In the genomic region with DNA sequence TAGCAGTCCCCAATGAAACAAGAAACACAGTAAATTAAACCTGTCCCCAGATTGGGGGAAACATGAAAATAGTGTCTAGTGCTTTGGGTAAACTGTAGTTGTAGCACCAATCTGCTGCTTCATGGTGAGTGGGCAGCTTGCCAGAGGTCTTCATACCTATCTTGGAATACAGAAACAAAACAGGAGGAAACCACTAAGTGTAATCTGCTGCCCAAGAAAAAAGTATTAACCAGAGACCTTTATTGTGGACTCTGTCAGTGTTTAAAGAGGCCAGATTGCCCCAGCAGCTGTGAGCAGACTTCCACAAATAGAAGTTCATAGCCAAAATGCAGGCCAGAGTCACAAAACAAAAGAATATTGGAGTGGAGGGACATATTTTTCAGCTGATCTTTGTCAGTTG, we compare ENCODE assay signal across 11 cellular contexts. TPM values are rescaled to one million over a fixed set of nuclear protein-coding genes. Genes with fewer than 3 reads are reported as not detected.
DNase-seq lines count a peak whose midpoint lies in the region; ATAC-seq and TF ChIP-seq lines count a peak whose summit lies in the region.
"Had no signal": no experiment of that assay in that cellular context is flagged by ENCODE, and none has a peak within 500 bp of the region (broad histone marks: within the 10 kb centered on the region; RNA-seq: fewer than 3 reads in every experiment).

No MANE protein-coding gene starts in this region.

- peaks cover 40% of the 10 kb centered on the region for H3K79me2 ChIP-seq in mammary epithelial cell (ENCODE audit: insufficient read depth, low read length)

- no peaks in the 10 kb centered on the region for H3K9me3 Mint-ChIP-seq in MCF 10A (ENCODE audit: unreplicated experiment)
- H3K9me3 Mint-ChIP-seq: activated T-helper 1 cell treated with anti-CD3 and anti-CD28 coated beads, Interleukin-12 subunit alpha, Interleukin-12 subunit beta, Interleukin-2, Interleukin-4 antibody, amounts not matched to agents 30 ng/mL and 10 ng/mL and 1 ng/mL, durations not matched to agents 14 hours and 24 hours and 36 hours; nephron progenitor cell had no signal

- TF ChIP-seq CTCF in MCF 10A (IDR thresholded peaks at IDR 0.05; ENCODE audit: unreplicated experiment) (no peak), mammary epithelial cell (conservative IDR thresholded peaks at IDR 0.05 in 1 of 2, IDR thresholded peaks at IDR 0.05 in 1 of 2; ENCODE audit: extremely low read depth in 1 of 2, insufficient read depth in 1 of 2, low read depth in 1 of 2, low read length in 2 of 2) (no peak), Panc1 (IDR thresholded peaks at IDR 0.05) (no peak), omental fat pad (IDR thresholded peaks at IDR 0.05) (no peak)

- H3K9ac ChIP-seq in mammary epithelial cell (ENCODE audit: insufficient read depth, low read length) (no peak overlapping the region), subcutaneous abdominal adipose tissue (ENCODE audit: low read length in 5 of 5) (no peak overlapping the region)

- no peaks in the 10 kb centered on the region for H3K9me3 ChIP-seq in mammary epithelial cell (replicated peaks; ENCODE audit: insufficient read depth, low read length)
- H3K9me3 ChIP-seq in Panc1 (ENCODE audit: control insufficient read depth, insufficient read depth, low read depth, low read length): no peaks in the 10 kb centered on the region
- H3K9me3 ChIP-seq in subcutaneous abdominal adipose tissue (ENCODE audit: control insufficient read depth in 5 of 5, low read length in 5 of 5): no peaks in the 10 kb centered on the region

- H3K27me3 ChIP-seq in mammary epithelial cell (ENCODE audit: insufficient read depth, low read length): no peaks in the 10 kb centered on the region
- no peaks in the 10 kb centered on the region for H3K27me3 ChIP-seq in Panc1 (ENCODE audit: control insufficient read depth, insufficient read depth, low read length)
- H3K27me3 ChIP-seq in subcutaneous abdominal adipose tissue (ENCODE audit: control insufficient read depth in 5 of 5, insufficient read depth in 4 of 5, low read length in 5 of 5): no peaks in the 10 kb centered on the region

- H3K27me3 Mint-ChIP-seq in MCF 10A (ENCODE audit: insufficient read depth, unreplicated experiment): no peaks in the 10 kb centered on the region

- POLR2A ChIA-PET in MCF 10A (lab: Yijun Ruan, JAX) (interaction anchor here (0.8 to 8.3 kb wide), 6 partner anchors 9 to 530 kb away, joined by 3 to 105 read pairs (median 3); no protein-coding TSS in a partner anchor), Panc1 (lab: Charles Lee) (no interaction called here)

- intact Hi-C loops in MCF 10A (cut with micrococcal nuclease) (loop anchor here (5.0 kb wide), 1 partner anchor 168 kb away; the partner anchor contains the start of gene CORO1C), mammary epithelial cell (cut with micrococcal nuclease) (loop anchor here (5.0 kb wide), 1 partner anchor 823 kb away; no protein-coding TSS in a partner anchor), Panc1 (cut with micrococcal nuclease; ENCODE audit: unreplicated experiment) (loop anchor here (5.0 kb wide), 1 partner anchor 528 kb away; the partner anchor contains the start of gene ALKBH2)

- no peak overlapping the region for H3K4me3 ChIP-seq in mammary epithelial cell (replicated peaks in 1 of 3; ENCODE audit: insufficient read depth in 1 of 3, low read depth in 2 of 3, low read length in 3 of 3)
- H3K4me3 ChIP-seq in Panc1 (ENCODE audit: low read depth in 2 of 2, low read length in 2 of 2): no peak overlapping the region
- no peak overlapping the region for H3K4me3 ChIP-seq in subcutaneous abdominal adipose tissue (ENCODE audit: low read depth in 1 of 5, low read length in 5 of 5)

- BruUV-seq in MCF 10A (replicated peaks; lab: Mats Ljungman, UMichigan) (no TSS peak), mammary epithelial cell (replicated peaks; lab: Mats Ljungman, UMichigan) (no TSS peak), Panc1 (replicated peaks; lab: Mats Ljungman, UMichigan) (no TSS peak)

- peaks cover 18% of the 10 kb centered on the region for H3K4me1 Mint-ChIP-seq in MCF 10A (ENCODE audit: insufficient read depth, unreplicated experiment)

- H3K36me3 ChIP-seq in mammary epithelial cell (ENCODE audit: insufficient read depth, low read length): peaks cover 37% of the 10 kb centered on the region
- peaks cover 37% of the 10 kb centered on the region for H3K36me3 ChIP-seq in Panc1 (ENCODE audit: control insufficient read depth, insufficient read depth, low read length)
- H3K36me3 ChIP-seq in subcutaneous abdominal adipose tissue (ENCODE audit: control insufficient read depth in 5 of 5, insufficient read depth in 5 of 5, low read length in 5 of 5): peaks cover 19 to 55% (median 52%) of the 10 kb centered on the region in 5 donors

- CTCF ChIA-PET in MCF 10A (lab: Yijun Ruan, JAX): interaction anchor here (0.6 to 14.4 kb wide), 19 partner anchors 13 to 530 kb away, joined by 3 to 274 read pairs (median 4); partner anchors contain the start of gene FICD
- CTCF ChIA-PET in mammary epithelial cell (lab: Charles Lee; ENCODE audit: low non-redundant PET): no interaction called here
- CTCF ChIA-PET in Panc1 (lab: Charles Lee): interaction anchor here (2.8 kb wide), 1 partner anchor 53 kb away, joined by 17 read pairs; no protein-coding TSS in a partner anchor

- H3K36me3 Mint-ChIP-seq in MCF 10A (ENCODE audit: insufficient read depth, unreplicated experiment): peaks cover 60% of the 10 kb centered on the region

- no peak for TF ChIP-seq POLR2A in erythroblast (IDR thresholded peaks at IDR 0.05; ENCODE audit: low read length)

- H3K4me1 ChIP-seq in mammary epithelial cell (ENCODE audit: insufficient read depth, low read length) (peaks cover 27% of the 10 kb centered on the region), Panc1 (ENCODE audit: control insufficient read depth, insufficient read depth, low read length) (peaks cover 22% of the 10 kb centered on the region), subcutaneous abdominal adipose tissue (ENCODE audit: control insufficient read depth in 5 of 5, insufficient read depth in 5 of 5, low read length in 5 of 5) (peaks cover 8 to 64% (median 43%) of the 10 kb centered on the region in 5 donors)

- peak overlapping the region; percentile 96 for H3K4me3 Mint-ChIP-seq in MCF 10A (ENCODE audit: unreplicated experiment)

- in situ Hi-C loops in mammary epithelial cell (cut with MboI; ENCODE audit: low sequenced_read_pairs in 2 of 2): loop anchor here (5.0 to 25.0 kb wide), 3 partner anchors 53 to 523 kb away; partner anchors contain the start of genes ALKBH2 (in 1 of the 2) and UNG (in 1 of the 2)
- in situ Hi-C loops in Panc1 (cut with HindIII; ENCODE audit: low pct_unique_long_range_greater_than_20kb, low sequenced_read_pairs): no loop called here

- no peak overlapping the region for H2AFZ ChIP-seq in mammary epithelial cell (ENCODE audit: low read depth, low read length)

- H3K4me2 ChIP-seq in mammary epithelial cell (ENCODE audit: insufficient read depth, low read depth, low read length): no peak overlapping the region

- H4K20me1 ChIP-seq in mammary epithelial cell (ENCODE audit: insufficient read depth, low read length): no peaks in the 10 kb centered on the region

- DNase-seq in MCF 10A (ENCODE audit: unreplicated experiment): no peak
- DNase-seq in mammary epithelial cell: no peak
- DNase-seq in Panc1 (ENCODE audit: low read depth, low spot score): no peak
- DNase-seq in erythroblast (lab: John Stamatoyannopoulos, UW): peak; percentile 88 to 92
- DNase-seq in omental fat pad (ENCODE audit: low spot score): no peak
- no peak for DNase-seq in CD1c-positive myeloid dendritic cell (ENCODE audit: extremely low spot score)
- DNase-seq: NCI-H2227 treated with DMSO at 0.1 percent for 48 hours, nephron progenitor cell had no signal

- no peak overlapping the region for H3K27ac ChIP-seq in mammary epithelial cell (ENCODE audit: insufficient read depth, low read depth, low read length)
- peak overlapping the region; percentile 84 for H3K27ac ChIP-seq in Panc1 (ENCODE audit: low read length)
- peak overlapping the region; percentile 70 for H3K27ac ChIP-seq in subcutaneous abdominal adipose tissue (ENCODE audit: low read depth, low read length)

- dilution Hi-C loops in mammary epithelial cell (cut with HindIII; ENCODE audit: low sequenced_read_pairs): loop anchor here (5.0 to 10.0 kb wide), 2 partner anchors 63 to 530 kb away; partner anchors contain the start of genes ALKBH2 and UNG

- ATAC-seq in Panc1 (no peak), omental fat pad (ENCODE audit: low FRiP score) (no peak), GM18517 (IDR thresholded peaks at IDR 0.05; ENCODE audit: unreplicated experiment) (no peak)

- no peak overlapping the region for H3K27ac Mint-ChIP-seq in MCF 10A (ENCODE audit: low read depth, unreplicated experiment)
- H3K27ac Mint-ChIP-seq: activated T-helper 1 cell treated with anti-CD3 and anti-CD28 coated beads, Interleukin-12 subunit alpha, Interleukin-12 subunit beta, Interleukin-2, Interleukin-4 antibody, amounts not matched to agents 30 ng/mL and 10 ng/mL and 1 ng/mL, durations not matched to agents 14 hours and 24 hours and 36 hours; nephron progenitor cell had no signal

RNA-seq across cellular contexts. Expression of gene ISCU, which starts 2.3 kb away (rescaled TPM):
- total RNA-seq in MCF 10A (2022) (115 and 125 TPM in 2 replicates), mammary epithelial cell (10 to 100 TPM; 55.3 to 77.6 TPM), Panc1 (2021; ENCODE audit: unreplicated experiment) (66.1 TPM), omental fat pad (100 to 1,000 TPM; 148 to 260 (median 187) TPM)
- 79.1 TPM for polyA plus RNA-seq in mammary epithelial cell
- polyA minus RNA-seq in mammary epithelial cell: 64.0 TPM
- polyA plus RNA-seq in Panc1 (2012; ENCODE audit: insufficient read length): 42.5 TPM

RNA-seq across cellular contexts. Expression of gene SART3, which starts 3.8 kb away (rescaled TPM):
- total RNA-seq in MCF 10A (2022) (73.4 and 85.4 TPM in 2 replicates), mammary epithelial cell (10 to 100 TPM; 34.7 to 60.7 TPM), Panc1 (2021; ENCODE audit: unreplicated experiment) (55.9 TPM), omental fat pad (10 to 100 TPM; 37.7 to 87.8 (median 60.4) TPM)
- polyA plus RNA-seq in mammary epithelial cell: 14.9 TPM
- 61.0 TPM for polyA minus RNA-seq in mammary epithelial cell
- polyA plus RNA-seq in Panc1 (2012; ENCODE audit: insufficient read length): 48.9 TPM

RNA-seq across cellular contexts. Expression of gene TMEM119, which starts 33.2 kb away (rescaled TPM):
- total RNA-seq in MCF 10A (2022): not detected in 2 replicates
- total RNA-seq in mammary epithelial cell: 1 to 10 TPM in 1 of 2 donors, not detected in 1; 1.0 TPM
- polyA plus RNA-seq in mammary epithelial cell: not detected
- polyA minus RNA-seq in mammary epithelial cell: not detected
- total RNA-seq in Panc1 (2021; ENCODE audit: unreplicated experiment): not detected
- not detected for polyA plus RNA-seq in Panc1 (2012; ENCODE audit: insufficient read length)
- total RNA-seq in omental fat pad: 10 to 100 TPM in 2 of 4 donors, 1 to 10 TPM in 2; 3.1 to 28.8 (median 8.8) TPM
- total RNA-seq: activated T-helper 1 cell treated with anti-CD3 and anti-CD28 coated beads, Interleukin-12 subunit alpha, Interleukin-12 subunit beta, Interleukin-2, Interleukin-4 antibody, amounts not matched to agents 30 ng/mL and 10 ng/mL and 1 ng/mL, durations not matched to agents 14 hours and 24 hours and 36 hours had no signal

RNA-seq across cellular contexts. Expression of gene FICD, which starts 49.6 kb away (rescaled TPM):
- total RNA-seq in MCF 10A (2022): 14.3 and 15.2 TPM in 2 replicates
- total RNA-seq in mammary epithelial cell: 1 to 10 TPM; 5.5 to 5.6 TPM
- polyA plus RNA-seq in mammary epithelial cell: 0.80 TPM
- polyA minus RNA-seq in mammary epithelial cell: not detected
- total RNA-seq in Panc1 (2021; ENCODE audit: unreplicated experiment): 10.1 TPM
- 13.3 TPM for polyA plus RNA-seq in Panc1 (2012; ENCODE audit: insufficient read length)
- 10 to 100 TPM in 1 of 4 donors, 1 to 10 TPM in 3; 6.6 to 10.6 (median 9.5) TPM for total RNA-seq in omental fat pad

Comparison
In these comparisons a context has a peak if more than half of its experiments do, and no peak if none do; other contexts are left out.
1. DNase-seq: peak in erythroblast (2 of 2); none in MCF 10A (single experiment), mammary epithelial cell (single experiment), Panc1 (single experiment), omental fat pad (single experiment) and CD1c-positive myeloid dendritic cell (single experiment).